ENCODE assay signal across 1 cellular context in the genomic region with DNA sequence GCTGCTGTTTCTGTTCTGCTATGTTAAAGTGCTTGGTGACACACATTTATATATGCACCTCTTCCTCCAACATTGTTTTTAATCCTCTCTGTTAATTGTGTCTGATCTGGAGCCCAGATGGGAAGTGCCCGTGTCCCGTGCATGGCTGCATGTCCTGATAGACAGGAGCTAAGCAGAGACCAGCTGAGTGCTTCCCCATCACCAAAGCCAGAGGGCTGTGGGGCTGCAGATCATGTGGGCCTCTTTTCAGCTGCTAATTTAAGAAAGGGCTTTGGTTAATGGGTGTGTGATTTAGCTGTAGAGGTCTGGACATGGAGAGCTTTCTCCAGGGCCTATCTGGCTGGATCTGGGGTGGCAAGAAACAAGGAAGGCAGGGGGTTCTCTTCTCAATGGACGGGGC.
TF ChIP-seq lines count a peak whose summit lies in the region.

No MANE protein-coding gene starts in this region.

TF ChIP-seq in GM23338, 12 proteins besides CTCF, POLR2A, EP300 and RAD21 (continued from another document):
- TF ChIP-seq, protein P1, sequence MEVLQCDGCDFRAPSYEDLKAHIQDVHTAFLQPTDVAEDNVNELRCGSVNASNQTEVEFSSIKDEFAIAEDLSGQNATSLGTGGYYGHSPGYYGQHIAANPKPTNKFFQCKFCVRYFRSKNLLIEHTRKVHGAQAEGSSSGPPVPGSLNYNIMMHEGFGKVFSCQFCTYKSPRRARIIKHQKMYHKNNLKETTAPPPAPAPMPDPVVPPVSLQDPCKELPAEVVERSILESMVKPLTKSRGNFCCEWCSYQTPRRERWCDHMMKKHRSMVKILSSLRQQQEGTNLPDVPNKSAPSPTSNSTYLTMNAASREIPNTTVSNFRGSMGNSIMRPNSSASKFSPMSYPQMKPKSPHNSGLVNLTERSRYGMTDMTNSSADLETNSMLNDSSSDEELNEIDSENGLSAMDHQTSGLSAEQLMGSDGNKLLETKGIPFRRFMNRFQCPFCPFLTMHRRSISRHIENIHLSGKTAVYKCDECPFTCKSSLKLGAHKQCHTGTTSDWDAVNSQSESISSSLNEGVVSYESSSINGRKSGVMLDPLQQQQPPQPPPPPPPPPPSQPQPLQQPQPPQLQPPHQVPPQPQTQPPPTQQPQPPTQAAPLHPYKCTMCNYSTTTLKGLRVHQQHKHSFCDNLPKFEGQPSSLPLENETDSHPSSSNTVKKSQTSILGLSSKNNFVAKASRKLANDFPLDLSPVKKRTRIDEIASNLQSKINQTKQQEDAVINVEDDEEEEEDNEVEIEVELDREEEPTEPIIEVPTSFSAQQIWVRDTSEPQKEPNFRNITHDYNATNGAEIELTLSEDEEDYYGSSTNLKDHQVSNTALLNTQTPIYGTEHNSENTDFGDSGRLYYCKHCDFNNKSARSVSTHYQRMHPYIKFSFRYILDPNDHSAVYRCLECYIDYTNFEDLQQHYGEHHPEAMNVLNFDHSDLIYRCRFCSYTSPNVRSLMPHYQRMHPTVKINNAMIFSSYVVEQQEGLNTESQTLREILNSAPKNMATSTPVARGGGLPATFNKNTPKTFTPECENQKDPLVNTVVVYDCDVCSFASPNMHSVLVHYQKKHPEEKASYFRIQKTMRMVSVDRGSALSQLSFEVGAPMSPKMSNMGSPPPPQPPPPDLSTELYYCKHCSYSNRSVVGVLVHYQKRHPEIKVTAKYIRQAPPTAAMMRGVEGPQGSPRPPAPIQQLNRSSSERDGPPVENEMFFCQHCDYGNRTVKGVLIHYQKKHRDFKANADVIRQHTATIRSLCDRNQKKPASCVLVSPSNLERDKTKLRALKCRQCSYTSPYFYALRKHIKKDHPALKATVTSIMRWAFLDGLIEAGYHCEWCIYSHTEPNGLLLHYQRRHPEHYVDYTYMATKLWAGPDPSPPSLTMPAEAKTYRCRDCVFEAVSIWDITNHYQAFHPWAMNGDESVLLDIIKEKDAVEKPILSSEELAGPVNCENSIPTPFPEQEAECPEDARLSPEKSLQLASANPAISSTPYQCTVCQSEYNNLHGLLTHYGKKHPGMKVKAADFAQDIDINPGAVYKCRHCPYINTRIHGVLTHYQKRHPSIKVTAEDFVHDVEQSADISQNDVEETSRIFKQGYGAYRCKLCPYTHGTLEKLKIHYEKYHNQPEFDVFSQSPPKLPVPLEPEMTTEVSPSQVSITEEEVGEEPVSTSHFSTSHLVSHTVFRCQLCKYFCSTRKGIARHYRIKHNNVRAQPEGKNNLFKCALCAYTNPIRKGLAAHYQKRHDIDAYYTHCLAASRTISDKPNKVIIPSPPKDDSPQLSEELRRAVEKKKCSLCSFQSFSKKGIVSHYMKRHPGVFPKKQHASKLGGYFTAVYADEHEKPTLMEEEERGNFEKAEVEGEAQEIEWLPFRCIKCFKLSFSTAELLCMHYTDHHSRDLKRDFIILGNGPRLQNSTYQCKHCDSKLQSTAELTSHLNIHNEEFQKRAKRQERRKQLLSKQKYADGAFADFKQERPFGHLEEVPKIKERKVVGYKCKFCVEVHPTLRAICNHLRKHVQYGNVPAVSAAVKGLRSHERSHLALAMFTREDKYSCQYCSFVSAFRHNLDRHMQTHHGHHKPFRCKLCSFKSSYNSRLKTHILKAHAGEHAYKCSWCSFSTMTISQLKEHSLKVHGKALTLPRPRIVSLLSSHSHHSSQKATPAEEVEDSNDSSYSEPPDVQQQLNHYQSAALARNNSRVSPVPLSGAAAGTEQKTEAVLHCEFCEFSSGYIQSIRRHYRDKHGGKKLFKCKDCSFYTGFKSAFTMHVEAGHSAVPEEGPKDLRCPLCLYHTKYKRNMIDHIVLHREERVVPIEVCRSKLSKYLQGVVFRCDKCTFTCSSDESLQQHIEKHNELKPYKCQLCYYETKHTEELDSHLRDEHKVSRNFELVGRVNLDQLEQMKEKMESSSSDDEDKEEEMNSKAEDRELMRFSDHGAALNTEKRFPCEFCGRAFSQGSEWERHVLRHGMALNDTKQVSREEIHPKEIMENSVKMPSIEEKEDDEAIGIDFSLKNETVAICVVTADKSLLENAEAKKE (CRISPR knock-in tag; IDR thresholded peaks at IDR 0.05) = no peak
- TF ChIP-seq NANOG (IDR thresholded peaks at IDR 0.05; ENCODE audit: borderline replicate concordance) (no peak), EZH2phosphoT487 (IDR thresholded peaks at IDR 0.05; ENCODE audit: unreplicated experiment) (no peak), EZH2 (IDR thresholded peaks at IDR 0.05; ENCODE audit: low read depth, unreplicated experiment) (no peak), ZNF114 (CRISPR knock-in tag; IDR thresholded peaks at IDR 0.05) (no peak), POLR2AphosphoS5 (IDR thresholded peaks at IDR 0.05; ENCODE audit: low read depth) (no peak), STAT1 (IDR thresholded peaks at IDR 0.05; ENCODE audit: unreplicated experiment) (no peak), CREB1 (CRISPR knock-in tag; IDR thresholded peaks at IDR 0.05; ENCODE audit: low read depth) (no peak)
- TF ChIP-seq, protein P2, sequence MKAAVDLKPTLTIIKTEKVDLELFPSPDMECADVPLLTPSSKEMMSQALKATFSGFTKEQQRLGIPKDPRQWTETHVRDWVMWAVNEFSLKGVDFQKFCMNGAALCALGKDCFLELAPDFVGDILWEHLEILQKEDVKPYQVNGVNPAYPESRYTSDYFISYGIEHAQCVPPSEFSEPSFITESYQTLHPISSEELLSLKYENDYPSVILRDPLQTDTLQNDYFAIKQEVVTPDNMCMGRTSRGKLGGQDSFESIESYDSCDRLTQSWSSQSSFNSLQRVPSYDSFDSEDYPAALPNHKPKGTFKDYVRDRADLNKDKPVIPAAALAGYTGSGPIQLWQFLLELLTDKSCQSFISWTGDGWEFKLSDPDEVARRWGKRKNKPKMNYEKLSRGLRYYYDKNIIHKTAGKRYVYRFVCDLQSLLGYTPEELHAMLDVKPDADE (IDR thresholded peaks at IDR 0.05) = no peak
- TF ChIP-seq, protein P3, sequence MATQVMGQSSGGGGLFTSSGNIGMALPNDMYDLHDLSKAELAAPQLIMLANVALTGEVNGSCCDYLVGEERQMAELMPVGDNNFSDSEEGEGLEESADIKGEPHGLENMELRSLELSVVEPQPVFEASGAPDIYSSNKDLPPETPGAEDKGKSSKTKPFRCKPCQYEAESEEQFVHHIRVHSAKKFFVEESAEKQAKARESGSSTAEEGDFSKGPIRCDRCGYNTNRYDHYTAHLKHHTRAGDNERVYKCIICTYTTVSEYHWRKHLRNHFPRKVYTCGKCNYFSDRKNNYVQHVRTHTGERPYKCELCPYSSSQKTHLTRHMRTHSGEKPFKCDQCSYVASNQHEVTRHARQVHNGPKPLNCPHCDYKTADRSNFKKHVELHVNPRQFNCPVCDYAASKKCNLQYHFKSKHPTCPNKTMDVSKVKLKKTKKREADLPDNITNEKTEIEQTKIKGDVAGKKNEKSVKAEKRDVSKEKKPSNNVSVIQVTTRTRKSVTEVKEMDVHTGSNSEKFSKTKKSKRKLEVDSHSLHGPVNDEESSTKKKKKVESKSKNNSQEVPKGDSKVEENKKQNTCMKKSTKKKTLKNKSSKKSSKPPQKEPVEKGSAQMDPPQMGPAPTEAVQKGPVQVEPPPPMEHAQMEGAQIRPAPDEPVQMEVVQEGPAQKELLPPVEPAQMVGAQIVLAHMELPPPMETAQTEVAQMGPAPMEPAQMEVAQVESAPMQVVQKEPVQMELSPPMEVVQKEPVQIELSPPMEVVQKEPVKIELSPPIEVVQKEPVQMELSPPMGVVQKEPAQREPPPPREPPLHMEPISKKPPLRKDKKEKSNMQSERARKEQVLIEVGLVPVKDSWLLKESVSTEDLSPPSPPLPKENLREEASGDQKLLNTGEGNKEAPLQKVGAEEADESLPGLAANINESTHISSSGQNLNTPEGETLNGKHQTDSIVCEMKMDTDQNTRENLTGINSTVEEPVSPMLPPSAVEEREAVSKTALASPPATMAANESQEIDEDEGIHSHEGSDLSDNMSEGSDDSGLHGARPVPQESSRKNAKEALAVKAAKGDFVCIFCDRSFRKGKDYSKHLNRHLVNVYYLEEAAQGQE (IDR thresholded peaks at IDR 0.05; ENCODE audit: unreplicated experiment) = no peak
